30 cellular contexts compared by ENCODE assay signal in the genomic region with DNA sequence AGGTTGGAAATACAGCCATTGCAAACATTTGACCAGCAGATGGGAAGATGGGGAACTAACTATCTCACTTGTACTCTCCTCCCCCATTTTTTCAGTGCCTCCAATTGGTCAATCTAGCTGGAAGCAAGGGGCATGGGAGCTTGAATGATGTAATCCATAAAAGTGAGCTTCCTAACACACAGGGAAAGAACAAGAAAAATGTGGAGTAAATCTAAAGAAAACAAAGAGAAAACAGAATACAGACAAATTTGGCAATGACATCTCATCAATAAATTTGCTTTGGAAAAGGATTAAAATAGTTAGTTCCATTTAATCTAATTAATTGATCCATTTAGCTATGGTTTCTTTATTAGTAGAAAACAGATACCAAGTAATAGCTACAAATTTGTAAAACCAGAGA.
"Had no signal": no experiment of that assay in that cellular context is flagged by ENCODE, and none has a peak within 500 bp of the region (broad histone marks: within the 10 kb centered on the region; RNA-seq: fewer than 3 reads in every experiment).

No MANE protein-coding gene starts in this region.

- H3K9me3 Mint-ChIP-seq: nephron, neural progenitor cell had no signal

- DNase-seq: natural killer cell; occipital lobe; ovary; posterior cingulate gyrus; psoas muscle; right cardiac atrium; spleen; stimulated activated CD4-positive, alpha-beta T cell treated with anti-CD3 and anti-CD28 coated beads, Interleukin-12 subunit alpha, Interleukin-12 subunit beta, amount 100 ng/mL, for 4 hours; stimulated activated CD4-positive, alpha-beta T cell treated with anti-CD3 and anti-CD28 coated beads, Interleukin-1b, Interleukin-23, amount 100 ng/mL, for 48 hours; stimulated activated CD4-positive, alpha-beta T cell treated with anti-CD3 and anti-CD28 coated beads, Interleukin-4, amount 100 ng/mL, for 1 hour; stimulated activated CD4-positive, alpha-beta T cell treated with anti-CD3 and anti-CD28 coated beads, Interleukin-4, amount 100 ng/mL, for 4 hours; stimulated activated CD8-positive, alpha-beta memory T cell treated with anti-CD3 and anti-CD28 coated beads, Interleukin-4, amount 100 ng/mL, for 48 hours; stimulated activated naive B cell treated with anti-CD40 and anti-IgM and Interleukin-4, amounts not matched to agents 10 μg/mL and 1 μg/mL and 100 μg/mL, for 72 hours; stimulated activated naive CD4-positive, alpha-beta T cell treated with Interleukin-2 at 50 U/mL for 16 hours; stomach; thyroid gland; trophoblast cell; upper lobe of left lung had no signal

- H3K9me3 ChIP-seq: ovary, psoas muscle, spleen, stomach, thoracic aorta, thyroid gland, tibial nerve, vagina had no signal

- FAIRE-seq: urothelium cell line had no signal

- H3K4me3 ChIP-seq: neural progenitor cell, ovary, psoas muscle, skin epidermis, smooth muscle cell, spleen, stomach, thoracic aorta, thyroid gland, tibial nerve, upper lobe of left lung, vagina had no signal

- H3K27me3 Mint-ChIP-seq: stimulated activated naive B cell treated with anti-CD40 and anti-IgM and Interleukin-4, amounts not matched to agents 10 μg/mL and 1 μg/mL and 100 μg/mL, for 72 hours; stimulated activated naive CD8-positive, alpha-beta T cell treated with anti-CD3 and anti-CD28 coated beads, Interleukin-15, Interleukin-2, amounts not matched to agents 100 ng/mL and 50 ng/mL, for 24 hours had no signal

- H3K27me3 ChIP-seq: neural progenitor cell, ovary, spleen, stomach, thyroid gland, tibial nerve, upper lobe of left lung, vagina had no signal

- H3K79me2 ChIP-seq: parathyroid adenoma had no signal

- H3K9ac ChIP-seq: neural progenitor cell, parathyroid adenoma had no signal

- H3K27ac Mint-ChIP-seq: natural killer cell; nephron; neural progenitor cell; progenitor cell of endocrine pancreas; stimulated activated naive B cell treated with anti-CD40 and anti-IgM and Interleukin-4, amounts not matched to agents 10 μg/mL and 1 μg/mL and 100 μg/mL, for 72 hours; stimulated activated naive CD8-positive, alpha-beta T cell treated with anti-CD3 and anti-CD28 coated beads, Interleukin-15, Interleukin-2, amounts not matched to agents 100 ng/mL and 50 ng/mL, for 24 hours had no signal

- H3K27ac ChIP-seq: neural progenitor cell, ovary, parathyroid adenoma, psoas muscle, skin epidermis, spleen, stomach, thoracic aorta, thyroid gland, tibial nerve, upper lobe of left lung, vagina had no signal

- H3K36me3 Mint-ChIP-seq: natural killer cell; neural progenitor cell; stimulated activated naive B cell treated with anti-CD40 and anti-IgM and Interleukin-4, amounts not matched to agents 10 μg/mL and 1 μg/mL and 100 μg/mL, for 72 hours had no signal

- H2AFZ ChIP-seq: neural progenitor cell, parathyroid adenoma had no signal

- H3K4me1 Mint-ChIP-seq: natural killer cell; nephron; neural progenitor cell; stimulated activated naive B cell treated with anti-CD40 and anti-IgM and Interleukin-4, amounts not matched to agents 10 μg/mL and 1 μg/mL and 100 μg/mL, for 72 hours had no signal

- H3K36me3 ChIP-seq: neural progenitor cell, ovary, spleen, stomach, thoracic aorta, thyroid gland, tibial nerve, upper lobe of left lung, vagina had no signal

- ATAC-seq: natural killer cell; psoas muscle; right cardiac atrium; sciatic nerve; stimulated activated naive B cell treated with anti-CD40 and anti-IgM and Interleukin-4, amounts not matched to agents 10 μg/mL and 1 μg/mL and 100 μg/mL, for 72 hours had no signal

- H3K4me1 ChIP-seq: neural progenitor cell, parathyroid adenoma, psoas muscle, spleen, stomach, thyroid gland, tibial nerve, upper lobe of left lung, vagina had no signal

- H3K4me2 ChIP-seq: neural progenitor cell, smooth muscle cell had no signal

- H3K4me3 Mint-ChIP-seq: natural killer cell; nephron; neural progenitor cell; stimulated activated naive B cell treated with anti-CD40 and anti-IgM and Interleukin-4, amounts not matched to agents 10 μg/mL and 1 μg/mL and 100 μg/mL, for 72 hours; stimulated activated naive CD8-positive, alpha-beta T cell treated with anti-CD3 and anti-CD28 coated beads, Interleukin-15, Interleukin-2, amounts not matched to agents 100 ng/mL and 50 ng/mL, for 24 hours had no signal
